Comparison of ENCODE assay signal across 1 cellular context in genomic region chr11:36092314-36093030, GRCh38.
TF ChIP-seq lines count a peak whose summit lies in the region.

No MANE protein-coding gene starts in this region.

TF ChIP-seq in K562, 482 proteins besides CTCF, POLR2A, EP300 and RAD21 (continued from another document and continues in another):
- TF ChIP-seq TFAP4 (CRISPR knock-in tag; IDR thresholded peaks at IDR 0.05; ENCODE audit: borderline replicate concordance) (no peak), CTBP1 (IDR thresholded peaks at IDR 0.05; ENCODE audit: borderline replicate concordance) (peak; percentile 67), ZNF165 (CRISPR knock-in tag; IDR thresholded peaks at IDR 0.05; ENCODE audit: borderline replicate concordance) (no peak), ETS1 (conservative IDR thresholded peaks at IDR 0.05; ENCODE audit: control insufficient read depth, low read depth, low read length) (no peak), HMBOX1 (IDR thresholded peaks at IDR 0.05) (peak; percentile 33; the same call in 1 of the 2 replicates), KLF6 (CRISPR knock-in tag; IDR thresholded peaks at IDR 0.05; ENCODE audit: borderline replicate concordance) (no peak), JUN (IDR thresholded peaks at IDR 0.05; ENCODE audit: borderline replicate concordance, low read depth, low read length) (no peak), JUN (CRISPR knock-in tag; IDR thresholded peaks at IDR 0.05; ENCODE audit: borderline replicate concordance) (no peak), ZHX1 (conservative IDR thresholded peaks at IDR 0.05; ENCODE audit: low read length) (no peak), RBFOX2 (IDR thresholded peaks at IDR 0.05; ENCODE audit: low read depth, low read length) (no peak), CBX8 (IDR thresholded peaks at IDR 0.05; ENCODE audit: borderline replicate concordance, extremely low read depth, low read depth, low read length, poor library complexity, severe bottlenecking) (no peak), YBX1 (IDR thresholded peaks at IDR 0.05) (no peak), HOMEZ (CRISPR knock-in tag; IDR thresholded peaks at IDR 0.05) (no peak), THRAP3 (IDR thresholded peaks at IDR 0.05; ENCODE audit: borderline replicate concordance) (no peak), CBFA2T2 (conservative IDR thresholded peaks at IDR 0.05) (peak; percentile 57), MBD2 (IDR thresholded peaks at IDR 0.05; ENCODE audit: borderline replicate concordance, low read depth) (0 out of 2 replicates have a peak, but pooled peaks have one; percentile 8), SFPQ (IDR thresholded peaks at IDR 0.05; ENCODE audit: low read depth, low read length) (no peak), ETS2 (tag; IDR thresholded peaks at IDR 0.05; ENCODE audit: borderline replicate concordance, poor library complexity, severe bottlenecking) (no peak), CC2D1A (IDR thresholded peaks at IDR 0.05) (no peak), TGIF2 (CRISPR knock-in tag; IDR thresholded peaks at IDR 0.05) (no peak), BRCA1 (IDR thresholded peaks at IDR 0.05) (no peak), BRCA1 (CRISPR knock-in tag; IDR thresholded peaks at IDR 0.05) (no peak), HMG20B (CRISPR knock-in tag; IDR thresholded peaks at IDR 0.05) (no peak), ZNF274 (IDR thresholded peaks at IDR 0.05; ENCODE audit: borderline replicate concordance, low read depth, low read length) (no peak), GATA2 (CRISPR knock-in tag; IDR thresholded peaks at IDR 0.05) (no peak), ZNF217 (CRISPR knock-in tag; IDR thresholded peaks at IDR 0.05) (no peak), ARID3A (IDR thresholded peaks at IDR 0.05; ENCODE audit: borderline replicate concordance, low read depth, low read length) (no peak), CBFA2T3 (IDR thresholded peaks at IDR 0.05) (peak; percentile 84), ZNF134 (CRISPR knock-in tag; conservative IDR thresholded peaks at IDR 0.05) (no peak), ZNF609 (CRISPR knock-in tag; IDR thresholded peaks at IDR 0.05; ENCODE audit: borderline replicate concordance) (no peak), HDAC1 (IDR thresholded peaks at IDR 0.05) (peak in 1 of 2 experiments; percentile 73; a peak in 2 of 4 replicates), ESRRA (IDR thresholded peaks at IDR 0.05; ENCODE audit: borderline replicate concordance, low read depth) (no peak), NR2C1 (IDR thresholded peaks at IDR 0.05) (0 out of 2 replicates have a peak, but pooled peaks have one; percentile 19), NR2C1 (tag; IDR thresholded peaks at IDR 0.05) (peak; percentile 56), ATF6 (CRISPR knock-in tag; IDR thresholded peaks at IDR 0.05) (no peak), ZNF253 (CRISPR knock-in tag; conservative IDR thresholded peaks at IDR 0.05) (no peak), ZNF780A (CRISPR knock-in tag; IDR thresholded peaks at IDR 0.05) (no peak), ZSCAN29 (IDR thresholded peaks at IDR 0.05) (no peak), TEAD4 (IDR thresholded peaks at IDR 0.05; ENCODE audit: low read length) (peak; percentile 50), TEAD4 (CRISPR knock-in tag; IDR thresholded peaks at IDR 0.05; ENCODE audit: borderline replicate concordance) (no peak), NCOA1 (IDR thresholded peaks at IDR 0.05; ENCODE audit: low read depth) (no peak)
